25 cellular contexts compared by ENCODE assay signal in genomic region chrX:112051546-112051945, GRCh38. TPM values are rescaled to one million over a fixed set of nuclear protein-coding genes. Genes with fewer than 3 reads are reported as not detected.
"Had no signal": no experiment of that assay in that cellular context is flagged by ENCODE, and none has a peak within 500 bp of the region (broad histone marks: within the 10 kb centered on the region; RNA-seq: fewer than 3 reads in every experiment).

No MANE protein-coding gene starts in this region.

- H3K4me3 ChIP-seq: esophagus squamous epithelium had no signal

- H3K27ac Mint-ChIP-seq: activated B cell treated with CpG ODN at 0.5 μM for 24 hours; activated CD4-positive, alpha-beta T cell treated with anti-CD3 and anti-CD28 coated beads, Interleukin-2, amount 10 ng/mL, durations not matched to agents 24 days and 14 days; activated naive CD8-positive, alpha-beta T cell treated with anti-CD3 and anti-CD28 coated beads for 36 hours; nephron progenitor cell; type B pancreatic cell had no signal

- H3K4me3 Mint-ChIP-seq: activated B cell treated with CpG ODN at 0.5 μM for 24 hours; activated CD4-positive, alpha-beta T cell treated with anti-CD3 and anti-CD28 coated beads, Interleukin-2, amount 10 ng/mL, durations not matched to agents 24 days and 14 days; activated naive CD8-positive, alpha-beta T cell treated with anti-CD3 and anti-CD28 coated beads for 36 hours; nephron progenitor cell; type B pancreatic cell had no signal

- H3K36me3 ChIP-seq: brain microvascular endothelial cell, esophagus squamous epithelium had no signal

- H3K4me1 Mint-ChIP-seq: activated B cell treated with CpG ODN at 0.5 μM for 24 hours; activated CD4-positive, alpha-beta T cell treated with anti-CD3 and anti-CD28 coated beads, Interleukin-2, amount 10 ng/mL, durations not matched to agents 24 days and 14 days; activated naive CD8-positive, alpha-beta T cell treated with anti-CD3 and anti-CD28 coated beads for 36 hours; nephron progenitor cell had no signal

- H3K9me3 Mint-ChIP-seq: activated B cell treated with CpG ODN at 0.5 μM for 24 hours; activated CD4-positive, alpha-beta T cell treated with anti-CD3 and anti-CD28 coated beads, Interleukin-2, amount 10 ng/mL, durations not matched to agents 24 days and 14 days; activated naive CD8-positive, alpha-beta T cell treated with anti-CD3 and anti-CD28 coated beads for 36 hours; nephron progenitor cell; type B pancreatic cell had no signal

- DNase-seq: activated B cell treated with CpG ODN at 0.5 μM for 24 hours; activated CD4-positive, alpha-beta T cell treated with anti-CD3 and anti-CD28 coated beads, Interleukin-2, amount 10 ng/mL, durations not matched to agents 24 days and 14 days; activated CD8-positive, alpha-beta memory T cell treated with anti-CD3 and anti-CD28 coated beads for 24 hours; activated gamma-delta T cell treated with Interleukin-2 at 50 U/mL for 16 hours; activated naive CD8-positive, alpha-beta T cell treated with anti-CD3 and anti-CD28 coated beads for 36 hours; brain microvascular endothelial cell; cortex of kidney; effector CD4-positive, alpha-beta T cell; esophagus squamous epithelium; foreskin fibroblast; hypothalamus; kidney; left ventricle myocardium superior; mesendoderm; nephron progenitor cell; occipital lobe; right cardiac atrium; small intestine; stimulated activated CD4-positive, alpha-beta T cell treated with anti-CD3 and anti-CD28 coated beads, Interleukin-4, amount 100 ng/mL, for 4 hours; stimulated activated CD8-positive, alpha-beta memory T cell treated with anti-CD3 and anti-CD28 coated beads, Interleukin-4, amount 100 ng/mL, for 48 hours; stimulated activated naive CD4-positive, alpha-beta T cell treated with Interleukin-2 at 50 U/mL for 16 hours; T-helper 2 cell had no signal

- H3K9me3 ChIP-seq: esophagus squamous epithelium had no signal

- H3K4me1 ChIP-seq: esophagus squamous epithelium had no signal

- H3K36me3 Mint-ChIP-seq: activated naive CD8-positive, alpha-beta T cell treated with anti-CD3 and anti-CD28 coated beads for 36 hours; type B pancreatic cell had no signal

- H3K27me3 ChIP-seq: brain microvascular endothelial cell had no signal

- ATAC-seq: left ventricle myocardium superior, right cardiac atrium had no signal

- H3K27me3 Mint-ChIP-seq: activated B cell treated with CpG ODN at 0.5 μM for 24 hours had no signal

- H3K27ac ChIP-seq: brain microvascular endothelial cell, esophagus squamous epithelium had no signal

RNA-seq across cellular contexts. Expression of gene TRPC5, which starts 31.0 kb away (rescaled TPM):
- total RNA-seq: activated B cell treated with CpG ODN at 0.5 μM for 24 hours; activated CD4-positive, alpha-beta T cell treated with anti-CD3 and anti-CD28 coated beads, Interleukin-2, amount 10 ng/mL, durations not matched to agents 24 days and 14 days; activated naive CD8-positive, alpha-beta T cell treated with anti-CD3 and anti-CD28 coated beads for 36 hours; esophagus squamous epithelium; kidney; left ventricle myocardium superior; posterior vena cava had no signal
- polyA plus RNA-seq: right cardiac atrium, small intestine had no signal

RNA-seq across cellular contexts. Expression of gene RTL4, which starts 31.3 kb away (rescaled TPM):
- total RNA-seq: activated B cell treated with CpG ODN at 0.5 μM for 24 hours; activated CD4-positive, alpha-beta T cell treated with anti-CD3 and anti-CD28 coated beads, Interleukin-2, amount 10 ng/mL, durations not matched to agents 24 days and 14 days; activated naive CD8-positive, alpha-beta T cell treated with anti-CD3 and anti-CD28 coated beads for 36 hours; esophagus squamous epithelium; kidney; left ventricle myocardium superior; occipital lobe; posterior vena cava; right cardiac atrium; temporal lobe had no signal
- polyA plus RNA-seq: right cardiac atrium, small intestine had no signal
